Comparison of ENCODE assay signal across 1 cellular context in genomic region chr6:31806470-31807272, GRCh38.
A peak's percentile ranks its signal among the peaks of the same experiment; 100 is the strongest.
TF ChIP-seq lines count a peak whose summit lies in the region.

TSS of gene LSM2 (minus strand) at chr6:31806966. CDS start at chr6:31806757, 209 bp downstream.

TF ChIP-seq in A549, 52 proteins besides CTCF, POLR2A, EP300 and RAD21 (continued from another document):
- TF ChIP-seq CHD4 (IDR thresholded peaks at IDR 0.05; ENCODE audit: borderline replicate concordance), result no peak
- TF ChIP-seq HOXB5 (CRISPR knock-in tag; IDR thresholded peaks at IDR 0.05), result no peak
- peak in 1 of 2 experiments; percentile 58; a peak in 1 of 5 replicates for TF ChIP-seq JUN (IDR thresholded peaks at IDR 0.05)
- no peak for TF ChIP-seq RCOR1 (IDR thresholded peaks at IDR 0.05; ENCODE audit: low read depth, low read length)
- no peak for TF ChIP-seq USF2 (IDR thresholded peaks at IDR 0.05)
- TF ChIP-seq MAX (IDR thresholded peaks at IDR 0.05), result peak; percentile 68
- no peak for TF ChIP-seq KDM5A (IDR thresholded peaks at IDR 0.05)
